ENCODE assay signal across 8 cellular contexts in the genomic region with DNA sequence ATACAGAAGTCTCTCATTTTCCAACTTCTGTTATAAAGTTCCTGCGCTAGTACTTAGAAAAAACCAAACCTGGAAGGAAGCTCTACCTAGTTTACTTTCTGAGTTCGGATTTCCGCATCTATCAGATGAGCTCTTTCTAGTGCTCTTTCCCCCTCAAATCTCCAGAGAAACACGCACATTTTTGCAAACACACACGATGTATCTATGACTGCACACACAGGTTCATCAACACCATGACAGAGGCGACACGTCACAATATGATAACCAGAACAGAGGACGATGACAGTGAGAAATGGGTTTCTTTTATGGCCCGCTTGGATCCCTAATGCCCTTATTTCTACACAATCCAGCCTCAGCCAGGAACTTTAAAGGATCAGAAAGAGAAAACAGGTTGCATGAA. TPM values are rescaled to one million over a fixed set of nuclear protein-coding genes. Genes with fewer than 3 reads are reported as not detected.
DNase-seq lines count a peak whose midpoint lies in the region; ATAC-seq, FAIRE-seq and TF ChIP-seq lines count a peak whose summit lies in the region.

No MANE protein-coding gene starts in this region.

- no peaks in the 10 kb centered on the region for H3K36me3 Mint-ChIP-seq in activated T-helper 1 cell treated with anti-CD3 and anti-CD28 coated beads, Interleukin-12 subunit alpha, Interleukin-12 subunit beta, Interleukin-2, Interleukin-4 antibody, amounts not matched to agents 30 ng/mL and 10 ng/mL and 1 ng/mL, durations not matched to agents 14 hours and 24 hours and 36 hours (ENCODE audit: low read depth)

- H3K4me1 Mint-ChIP-seq in activated T-helper 1 cell treated with anti-CD3 and anti-CD28 coated beads, Interleukin-12 subunit alpha, Interleukin-12 subunit beta, Interleukin-2, Interleukin-4 antibody, amounts not matched to agents 30 ng/mL and 10 ng/mL and 1 ng/mL, durations not matched to agents 14 hours and 24 hours and 36 hours (ENCODE audit: low read depth), result peaks cover 26% of the 10 kb centered on the region

- H3K4me3 Mint-ChIP-seq in activated T-helper 1 cell treated with anti-CD3 and anti-CD28 coated beads, Interleukin-12 subunit alpha, Interleukin-12 subunit beta, Interleukin-2, Interleukin-4 antibody, amounts not matched to agents 30 ng/mL and 10 ng/mL and 1 ng/mL, durations not matched to agents 14 hours and 24 hours and 36 hours, result peak overlapping the region; percentile 84

- H3K27ac Mint-ChIP-seq in activated T-helper 1 cell treated with anti-CD3 and anti-CD28 coated beads, Interleukin-12 subunit alpha, Interleukin-12 subunit beta, Interleukin-2, Interleukin-4 antibody, amounts not matched to agents 30 ng/mL and 10 ng/mL and 1 ng/mL, durations not matched to agents 14 hours and 24 hours and 36 hours, result peak overlapping the region; percentile 87

- no peak for TF ChIP-seq CTCF in right atrium auricular region (IDR thresholded peaks at IDR 0.05)

- DNase-seq in DMS53 (lab: John Stamatoyannopoulos, UW), result peak; percentile 70
- peak; percentile 27 for DNase-seq in NCI-H345 (lab: John Stamatoyannopoulos, UW)
- peak; percentile 28 for DNase-seq in activated T-helper 1 cell treated with anti-CD3 and anti-CD28 coated beads, Interleukin-12 subunit alpha, Interleukin-12 subunit beta, Interleukin-2, Interleukin-4 antibody, amounts not matched to agents 30 ng/mL and 10 ng/mL and 1 ng/mL, durations not matched to agents 14 hours and 24 hours and 36 hours (ENCODE audit: low spot score)
- no peak for DNase-seq in right atrium auricular region (ENCODE audit: low spot score)
- peak; percentile 17 for DNase-seq in small intestine
- DNase-seq in UCSD-AML1 (lab: John Stamatoyannopoulos, UW; ENCODE audit: unreplicated experiment), result no peak
- no peak for DNase-seq in COLO829 (ENCODE audit: low spot score)

- intact Hi-C loops in activated T-helper 1 cell treated with anti-CD3 and anti-CD28 coated beads, Interleukin-12 subunit alpha, Interleukin-12 subunit beta, Interleukin-2, Interleukin-4 antibody, amounts not matched to agents 30 ng/mL and 10 ng/mL and 1 ng/mL, durations not matched to agents 14 hours and 24 hours and 36 hours (cut with micrococcal nuclease), result loop anchor here (1.0 to 10.0 kb wide), 5 partner anchors 8 to 159 kb away; a partner anchor contains a TSS

- H3K27me3 ChIP-seq in right atrium auricular region (no peaks in the 10 kb centered on the region), small intestine (ENCODE audit: control insufficient read depth in 2 of 2, insufficient read depth in 2 of 2, low read length in 2 of 2) (peaks cover 0 to 3% of the 10 kb centered on the region in 2 donors)

- peaks cover 0 to 8% of the 10 kb centered on the region in 2 donors for H3K4me1 ChIP-seq in right atrium auricular region
- H3K4me1 ChIP-seq in small intestine (ENCODE audit: control insufficient read depth in 2 of 2, insufficient read depth in 1 of 2, low read depth in 1 of 2, low read length in 1 of 2), result no peaks in the 10 kb centered on the region

- WGBS in small intestine, 3 donors, result 6 to 12% (median 9%) methylated on average over 9 of the region's 9 CpGs

- peaks cover 4% of the 10 kb centered on the region for H3K9me3 Mint-ChIP-seq in activated T-helper 1 cell treated with anti-CD3 and anti-CD28 coated beads, Interleukin-12 subunit alpha, Interleukin-12 subunit beta, Interleukin-2, Interleukin-4 antibody, amounts not matched to agents 30 ng/mL and 10 ng/mL and 1 ng/mL, durations not matched to agents 14 hours and 24 hours and 36 hours

- peak; percentile 35 for ATAC-seq in GM21528 (IDR thresholded peaks at IDR 0.05; ENCODE audit: low FRiP score, unreplicated experiment)

- H3K27ac ChIP-seq in right atrium auricular region (no peak overlapping the region), small intestine (ENCODE audit: low read depth in 1 of 2, low read length in 1 of 2) (peak overlapping the region in 1 of 2 donors; percentile 18)

- FAIRE-seq in small intestine (lab: Jason Lieb, UNC), result no peak

- H3K36me3 ChIP-seq in right atrium auricular region (no peaks in the 10 kb centered on the region), small intestine (ENCODE audit: control insufficient read depth in 2 of 2, insufficient read depth in 2 of 2, low read length in 2 of 2) (no peaks in the 10 kb centered on the region)

- H3K4me3 ChIP-seq in right atrium auricular region (peak overlapping the region; percentile 27 to 49), small intestine (ENCODE audit: low read depth in 1 of 2, low read length in 2 of 2) (peak overlapping the region; percentile 27 to 31)

- H3K27me3 Mint-ChIP-seq in activated T-helper 1 cell treated with anti-CD3 and anti-CD28 coated beads, Interleukin-12 subunit alpha, Interleukin-12 subunit beta, Interleukin-2, Interleukin-4 antibody, amounts not matched to agents 30 ng/mL and 10 ng/mL and 1 ng/mL, durations not matched to agents 14 hours and 24 hours and 36 hours (ENCODE audit: insufficient read depth), result no peaks in the 10 kb centered on the region

- H3K9me3 ChIP-seq in right atrium auricular region (no peaks in the 10 kb centered on the region), small intestine (ENCODE audit: control insufficient read depth, low read depth) (no peaks in the 10 kb centered on the region)

RNA-seq across cellular contexts. Expression of a gene that starts 0.6 kb away (rescaled TPM):
- total RNA-seq in activated T-helper 1 cell treated with anti-CD3 and anti-CD28 coated beads, Interleukin-12 subunit alpha, Interleukin-12 subunit beta, Interleukin-2, Interleukin-4 antibody, amounts not matched to agents 30 ng/mL and 10 ng/mL and 1 ng/mL, durations not matched to agents 14 hours and 24 hours and 36 hours, result 0.13 and 0.17 TPM in 2 replicates
- not detected for total RNA-seq in right atrium auricular region
- under 1 TPM in 1 of 3 donors, not detected in 2; 0.03 TPM for polyA plus RNA-seq in small intestine

RNA-seq across cellular contexts. Expression of a gene that starts 29.1 kb away (rescaled TPM):
- total RNA-seq in activated T-helper 1 cell treated with anti-CD3 and anti-CD28 coated beads, Interleukin-12 subunit alpha, Interleukin-12 subunit beta, Interleukin-2, Interleukin-4 antibody, amounts not matched to agents 30 ng/mL and 10 ng/mL and 1 ng/mL, durations not matched to agents 14 hours and 24 hours and 36 hours, result 758 and 774 TPM in 2 replicates
- 10 to 100 TPM in 1 of 2 donors, 1 to 10 TPM in 1; 8.6 to 31.7 TPM for total RNA-seq in right atrium auricular region
- polyA plus RNA-seq in small intestine, result 10 to 100 TPM; 14.1 to 28.1 (median 21.3) TPM

Comparison
In these comparisons a context has a peak if more than half of its experiments do, and no peak if none do; other contexts are left out.
1. DNase-seq: peak in DMS53 (single experiment), NCI-H345 (single experiment), activated T-helper 1 cell treated with anti-CD3 and anti-CD28 coated beads, Interleukin-12 subunit alpha, Interleukin-12 subunit beta, Interleukin-2, Interleukin-4 antibody, amounts not matched to agents 30 ng/mL and 10 ng/mL and 1 ng/mL, durations not matched to agents 14 hours and 24 hours and 36 hours (single experiment) and small intestine (single experiment); none in right atrium auricular region (single experiment), UCSD-AML1 (single experiment) and COLO829 (single experiment).
2. RNA of a gene that starts 29.1 kb away (total RNA-seq): 758 to 774 TPM in activated T-helper 1 cell treated with anti-CD3 and anti-CD28 coated beads, Interleukin-12 subunit alpha, Interleukin-12 subunit beta, Interleukin-2, Interleukin-4 antibody, amounts not matched to agents 30 ng/mL and 10 ng/mL and 1 ng/mL, durations not matched to agents 14 hours and 24 hours and 36 hours; 8.6 to 31.7 TPM in right atrium auricular region; every median in the first group is over 10 times any median in the second.